9 cellular contexts compared by ENCODE assay signal in the genomic region with DNA sequence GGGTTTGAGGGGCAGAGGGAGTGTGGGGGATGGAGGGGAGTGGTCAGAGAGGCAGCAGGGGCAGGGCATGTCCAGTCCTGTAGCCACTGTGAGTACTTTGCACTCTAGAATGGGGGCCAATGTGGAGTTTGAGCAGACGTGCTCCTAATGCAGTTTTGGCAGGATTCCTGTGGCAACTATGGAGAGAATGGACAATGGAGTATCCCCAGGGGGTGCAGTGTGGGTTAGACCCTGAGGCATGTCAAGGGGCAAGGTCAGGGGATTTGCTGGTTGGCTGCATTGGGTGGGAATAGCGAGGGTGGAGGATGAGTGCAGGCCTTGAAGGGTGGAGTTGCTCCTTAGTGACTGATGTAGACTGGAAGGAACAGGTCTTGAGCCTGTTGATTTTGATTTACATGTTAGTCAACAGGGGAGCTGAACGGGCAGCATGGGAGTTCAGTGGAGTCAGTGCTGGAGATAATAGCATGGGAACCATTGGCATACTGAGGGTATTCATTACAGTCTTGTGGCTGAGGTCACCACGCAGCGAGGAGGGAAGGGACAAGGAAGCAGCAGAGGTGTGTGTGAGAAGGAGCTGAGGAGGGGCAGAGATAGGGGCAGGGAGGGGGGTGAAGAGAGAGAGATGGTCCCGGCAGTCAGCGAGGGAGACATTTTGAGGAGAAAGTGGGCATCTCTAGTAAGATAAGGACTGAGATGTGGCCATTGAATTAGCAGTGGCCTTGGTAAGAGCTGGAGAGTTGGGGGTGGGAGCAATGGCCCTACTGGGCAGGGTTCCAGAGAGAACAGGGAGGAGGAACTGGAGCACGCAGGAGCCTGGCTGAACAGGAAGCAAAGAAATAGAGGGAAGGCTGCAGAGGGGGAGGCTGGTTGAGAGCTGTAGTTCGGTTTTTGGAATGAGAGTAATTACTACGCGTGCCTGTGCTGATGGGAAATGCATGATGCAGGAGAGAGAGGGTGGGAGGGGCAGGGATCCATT.
DNase-seq lines count a peak whose midpoint lies in the region; ATAC-seq and TF ChIP-seq lines count a peak whose summit lies in the region.
"Had no signal": no experiment of that assay in that cellular context is flagged by ENCODE, and none has a peak within 500 bp of the region (broad histone marks: within the 10 kb centered on the region; RNA-seq: fewer than 3 reads in every experiment).

No MANE protein-coding gene starts in this region.

- H3K36me3 Mint-ChIP-seq in CD4-positive, alpha-beta T cell (ENCODE audit: low read depth): peaks cover 28% of the 10 kb centered on the region
- no peaks in the 10 kb centered on the region for H3K36me3 Mint-ChIP-seq in nephron (ENCODE audit: low read depth)

- in situ Hi-C loops in transverse colon (cut with MboI; ENCODE audit: low pct_ligation_motif_present in 1 of 4, low pct_unique_long_range_greater_than_20kb in 1 of 4, low sequenced_read_pairs in 3 of 4): no loop called here

- H3K27me3 Mint-ChIP-seq in CD4-positive, alpha-beta T cell: no peaks in the 10 kb centered on the region
- no peaks in the 10 kb centered on the region for H3K27me3 Mint-ChIP-seq in nephron (ENCODE audit: low read depth)

- H3K9me3 ChIP-seq in CD4-positive, alpha-beta T cell (ENCODE audit: control insufficient read depth, low read length): peaks cover 12% of the 10 kb centered on the region
- peaks cover 4 to 6% of the 10 kb centered on the region in 2 donors for H3K9me3 ChIP-seq in transverse colon

- H3K4me3 ChIP-seq in epithelial cell of esophagus (ENCODE audit: low read length): no peak overlapping the region
- no peak overlapping the region for H3K4me3 ChIP-seq in transverse colon

- intact Hi-C loops in CD4-positive, alpha-beta T cell (cut with DNase I, micrococcal nuclease): loop anchor here in 1 of 2 experiments (10.0 kb wide), 1 partner anchor 324 kb away; the partner anchor contains the start of gene CREM
- intact Hi-C loops in transverse colon (cut with DNase I; ENCODE audit: low total_unique reads): no loop called here

- H3K9me3 Mint-ChIP-seq in CD4-positive, alpha-beta T cell: peaks cover 9% of the 10 kb centered on the region
- peaks cover 5% of the 10 kb centered on the region for H3K9me3 Mint-ChIP-seq in nephron

- CTCF ChIA-PET in CD4-positive, alpha-beta T cell (lab: Charles Lee): no interaction called here

- no peaks in the 10 kb centered on the region for H3K27me3 ChIP-seq in CD4-positive, alpha-beta T cell (ENCODE audit: control insufficient read depth, insufficient read depth, low read length)
- no peaks in the 10 kb centered on the region for H3K27me3 ChIP-seq in transverse colon

- no peaks in the 10 kb centered on the region for H3K36me3 ChIP-seq in transverse colon

- no peak for TF ChIP-seq CTCF in CD4-positive, alpha-beta T cell (IDR thresholded peaks at IDR 0.05)
- TF ChIP-seq CTCF in epithelial cell of esophagus (IDR thresholded peaks at IDR 0.05; ENCODE audit: insufficient read depth, low read depth, low read length, missing control alignments) (no peak), nephron (IDR thresholded peaks at IDR 0.05; ENCODE audit: unreplicated experiment in 3 of 3) (no peak), transverse colon (IDR thresholded peaks at IDR 0.05) (no peak)

- peak overlapping the region; percentile 55 for H3K4me3 Mint-ChIP-seq in CD4-positive, alpha-beta T cell
- H3K4me3 Mint-ChIP-seq in nephron: no peak overlapping the region

- no peak for TF ChIP-seq EP300 in transverse colon (IDR thresholded peaks at IDR 0.05; ENCODE audit: low read depth)

- WGBS in transverse colon (ENCODE audit: low coverage in 1 of 2), 2 donors: 67 to 77% methylated on average over 10 to 11 of the region's 11 CpGs

- POLR2A ChIA-PET in CD4-positive, alpha-beta T cell (lab: Charles Lee): interaction anchor here (0.6 to 1.7 kb wide), 2 partner anchors 8 to 322 kb away, joined by 4 to 7 read pairs; partner anchors contain the start of gene CREM

- H3K27ac ChIP-seq in CD4-positive, alpha-beta T cell (ENCODE audit: low read depth, low read length): peak overlapping the region; percentile 64
- peak overlapping the region in 2 of 4 donors; percentile 41 to 42 for H3K27ac ChIP-seq in transverse colon

- peaks cover 21 to 67% (median 49%) of the 10 kb centered on the region in 4 donors for H3K4me1 ChIP-seq in transverse colon

- no peak for TF ChIP-seq POLR2A in transverse colon (IDR thresholded peaks at IDR 0.05)

- peaks cover 88% of the 10 kb centered on the region for H3K4me1 Mint-ChIP-seq in CD4-positive, alpha-beta T cell (ENCODE audit: low read depth)
- peaks cover 64% of the 10 kb centered on the region for H3K4me1 Mint-ChIP-seq in nephron

- H3K27ac Mint-ChIP-seq in CD4-positive, alpha-beta T cell: peak overlapping the region; percentile 93
- H3K27ac Mint-ChIP-seq in nephron: peak overlapping the region; percentile 40 to 69 (median 66)

- ATAC-seq in CD4-positive, alpha-beta T cell (ENCODE audit: poor library complexity): no peak
- ATAC-seq in GM19463 (IDR thresholded peaks at IDR 0.05; ENCODE audit: unreplicated experiment) (no peak), GM19455 (IDR thresholded peaks at IDR 0.05; ENCODE audit: unreplicated experiment) (no peak)

- no peak for DNase-seq in CD4-positive, alpha-beta T cell
- DNase-seq in OCI-M1 (lab: John Stamatoyannopoulos, UW) (peak; percentile 79), epithelial cell of esophagus (ENCODE audit: low read depth) (peak; percentile 20), 8988T (no peak), transverse colon (no peak)
- DNase-seq: activated gamma-delta T cell had no signal

Comparison
In these comparisons a context has a peak if more than half of its experiments do, and no peak if none do; other contexts are left out.
1. DNase-seq: peak in OCI-M1 (single experiment) and epithelial cell of esophagus (single experiment); none in CD4-positive, alpha-beta T cell (0 of 10), 8988T (single experiment) and transverse colon (single experiment).